Comparison of ENCODE assay signal across 1 cellular context in the genomic region with DNA sequence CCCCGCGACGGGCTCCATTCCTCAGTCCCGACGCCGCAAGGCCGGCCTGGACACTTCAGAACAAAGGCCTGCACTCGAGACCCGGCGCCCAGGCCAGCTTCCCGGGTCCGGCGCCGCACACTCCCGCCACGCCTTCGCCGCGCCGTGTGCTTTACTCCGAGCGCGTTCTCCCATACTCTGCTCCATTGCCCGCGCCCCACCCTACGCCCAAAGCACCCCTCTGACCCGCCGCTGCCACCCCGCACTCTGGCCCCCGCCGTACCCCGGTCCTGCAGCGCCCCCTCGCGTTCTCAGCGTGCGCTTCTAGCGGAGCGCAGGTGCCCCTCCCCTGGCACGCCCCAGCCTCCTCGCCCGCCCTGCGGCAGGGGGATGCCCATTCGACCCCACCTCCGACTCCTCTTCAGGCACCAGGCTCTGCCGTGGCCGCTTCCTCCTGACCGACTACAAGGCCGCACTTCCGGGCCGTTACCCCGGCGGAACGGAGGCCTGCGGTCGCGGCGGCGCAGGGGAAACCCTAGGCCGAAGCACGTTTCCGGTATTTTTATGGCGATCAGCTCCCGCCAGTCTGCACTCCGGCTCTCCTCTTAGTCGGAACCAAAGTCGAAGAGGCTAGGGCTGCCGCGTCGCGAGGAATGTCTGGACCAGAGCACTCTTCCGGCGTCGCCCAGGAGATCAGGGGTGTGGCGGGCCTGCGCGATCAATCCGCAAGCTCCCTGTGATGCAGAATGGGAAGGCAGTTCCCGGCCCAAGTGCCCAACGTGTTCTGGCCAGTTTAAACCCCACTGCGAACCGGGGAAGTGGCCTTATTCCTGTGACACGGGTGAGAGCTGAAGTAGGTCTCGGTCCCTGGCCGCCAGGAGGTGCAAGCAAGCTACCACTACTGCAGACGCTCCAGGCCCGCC.
TF ChIP-seq lines count a peak whose summit lies in the region.

ZBTB45 (minus strand) TSS at position 456 of the 902 bp plus-strand sequence. CDS start 2,137 bp downstream, outside the sequence.

TF ChIP-seq in HEK293, 187 proteins besides CTCF, POLR2A, EP300 and RAD21 (continued from another document and continues in another):
- TF ChIP-seq, protein P1, sequence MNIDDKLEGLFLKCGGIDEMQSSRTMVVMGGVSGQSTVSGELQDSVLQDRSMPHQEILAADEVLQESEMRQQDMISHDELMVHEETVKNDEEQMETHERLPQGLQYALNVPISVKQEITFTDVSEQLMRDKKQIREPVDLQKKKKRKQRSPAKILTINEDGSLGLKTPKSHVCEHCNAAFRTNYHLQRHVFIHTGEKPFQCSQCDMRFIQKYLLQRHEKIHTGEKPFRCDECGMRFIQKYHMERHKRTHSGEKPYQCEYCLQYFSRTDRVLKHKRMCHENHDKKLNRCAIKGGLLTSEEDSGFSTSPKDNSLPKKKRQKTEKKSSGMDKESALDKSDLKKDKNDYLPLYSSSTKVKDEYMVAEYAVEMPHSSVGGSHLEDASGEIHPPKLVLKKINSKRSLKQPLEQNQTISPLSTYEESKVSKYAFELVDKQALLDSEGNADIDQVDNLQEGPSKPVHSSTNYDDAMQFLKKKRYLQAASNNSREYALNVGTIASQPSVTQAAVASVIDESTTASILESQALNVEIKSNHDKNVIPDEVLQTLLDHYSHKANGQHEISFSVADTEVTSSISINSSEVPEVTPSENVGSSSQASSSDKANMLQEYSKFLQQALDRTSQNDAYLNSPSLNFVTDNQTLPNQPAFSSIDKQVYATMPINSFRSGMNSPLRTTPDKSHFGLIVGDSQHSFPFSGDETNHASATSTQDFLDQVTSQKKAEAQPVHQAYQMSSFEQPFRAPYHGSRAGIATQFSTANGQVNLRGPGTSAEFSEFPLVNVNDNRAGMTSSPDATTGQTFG (tag by site-specific recombination; IDR thresholded peaks at IDR 0.05; ENCODE audit: borderline replicate concordance): peak; percentile 15; the same call in 1 of the 2 replicates
- TF ChIP-seq ZNF266 (tag by site-specific recombination; IDR thresholded peaks at IDR 0.05; ENCODE audit: low read depth) (no peak), HOXC10 (CRISPR knock-in tag; IDR thresholded peaks at IDR 0.05) (peak; percentile 100), SCRT2 (tag by site-specific recombination; IDR thresholded peaks at IDR 0.05) (peak; percentile 71), ZNF510 (tag by site-specific recombination; IDR thresholded peaks at IDR 0.05; ENCODE audit: insufficient replicate concordance) (no peak), KLF1 (tag by site-specific recombination; IDR thresholded peaks at IDR 0.05) (peak; percentile 97), GLIS1 (tag by site-specific recombination; IDR thresholded peaks at IDR 0.05) (peak; percentile 65), ZNF776 (tag by site-specific recombination; IDR thresholded peaks at IDR 0.05; ENCODE audit: borderline replicate concordance) (no peak), ZNF398 (tag by site-specific recombination; IDR thresholded peaks at IDR 0.05) (peak; percentile 47; the same call in 1 of the 2 replicates), ZNF701 (tag by site-specific recombination; IDR thresholded peaks at IDR 0.05) (no peak), TSHZ1 (tag by site-specific recombination; IDR thresholded peaks at IDR 0.05; ENCODE audit: borderline replicate concordance) (peak; percentile 64; the same call in 1 of the 2 replicates), ZNF184 (tag by site-specific recombination; IDR thresholded peaks at IDR 0.05) (no peak), ZNF416 (tag by site-specific recombination; IDR thresholded peaks at IDR 0.05) (0 out of 2 replicates have a peak, but pooled peaks have one; percentile 36), ZNF664 (tag by site-specific recombination; IDR thresholded peaks at IDR 0.05) (peak; percentile 67; the same call in 1 of the 2 replicates), ZSCAN23 (tag by site-specific recombination; IDR thresholded peaks at IDR 0.05) (peak; percentile 72), ZBTB21 (tag by site-specific recombination; IDR thresholded peaks at IDR 0.05) (peak; percentile 84), ZBTB1 (tag by site-specific recombination; IDR thresholded peaks at IDR 0.05) (peak; percentile 65; the same call in 1 of the 2 replicates), KLF17 (tag by site-specific recombination; IDR thresholded peaks at IDR 0.05) (peak; percentile 99), ZNF561 (tag by site-specific recombination; IDR thresholded peaks at IDR 0.05; ENCODE audit: borderline replicate concordance) (peak; percentile 97), ZNF549 (tag by site-specific recombination; IDR thresholded peaks at IDR 0.05) (no peak), ZNF677 (tag by site-specific recombination; IDR thresholded peaks at IDR 0.05) (no peak), ZNF335 (tag by site-specific recombination; conservative IDR thresholded peaks at IDR 0.05) (peak; percentile 96), KLF8 (tag by site-specific recombination; IDR thresholded peaks at IDR 0.05) (peak; percentile 100), KLF7 (tag by site-specific recombination; IDR thresholded peaks at IDR 0.05; ENCODE audit: borderline replicate concordance) (peak; percentile 96), ZNF621 (tag by site-specific recombination; IDR thresholded peaks at IDR 0.05) (no peak), ZNF791 (tag by site-specific recombination; IDR thresholded peaks at IDR 0.05) (no peak), ZNF473 (tag by site-specific recombination; IDR thresholded peaks at IDR 0.05) (no peak), ZNF571 (tag by site-specific recombination; IDR thresholded peaks at IDR 0.05) (no peak), ZNF350 (tag by site-specific recombination; IDR thresholded peaks at IDR 0.05) (peak; percentile 19; the same call in 1 of the 2 replicates), ZNF23 (tag by site-specific recombination; IDR thresholded peaks at IDR 0.05; ENCODE audit: borderline replicate concordance) (peak; percentile 53; the same call in 1 of the 2 replicates), ZIC2 (tag by site-specific recombination; IDR thresholded peaks at IDR 0.05) (0 out of 2 replicates have a peak, but pooled peaks have one; percentile 22), ZNF624 (tag by site-specific recombination; IDR thresholded peaks at IDR 0.05) (no peak), ZFP37 (tag by site-specific recombination; IDR thresholded peaks at IDR 0.05) (peak; percentile 98), ZNF18 (tag by site-specific recombination; IDR thresholded peaks at IDR 0.05) (peak; percentile 46), ZNF366 (tag by site-specific recombination; conservative IDR thresholded peaks at IDR 0.05) (peak; percentile 53; the same call in 1 of the 2 replicates), EGR2 (tag by site-specific recombination; IDR thresholded peaks at IDR 0.05; ENCODE audit: low read depth) (peak; percentile 69), ZSCAN5A (tag by site-specific recombination; IDR thresholded peaks at IDR 0.05) (peak; percentile 90; the same call in 1 of the 2 replicates), ZNF391 (tag by site-specific recombination; IDR thresholded peaks at IDR 0.05; ENCODE audit: borderline replicate concordance, low read depth) (peak; percentile 95), ZBTB20 (tag by site-specific recombination; IDR thresholded peaks at IDR 0.05) (peak; percentile 80), SALL2 (tag by site-specific recombination; IDR thresholded peaks at IDR 0.05; ENCODE audit: borderline replicate concordance) (no peak; the same call in 1 of the 2 replicates), ZFP41 (tag by site-specific recombination; IDR thresholded peaks at IDR 0.05; ENCODE audit: borderline replicate concordance) (no peak), ZNF2 (tag by site-specific recombination; IDR thresholded peaks at IDR 0.05) (peak; percentile 99), ZNF404 (tag by site-specific recombination; IDR thresholded peaks at IDR 0.05) (no peak), ZNF112 (tag by site-specific recombination; IDR thresholded peaks at IDR 0.05) (no peak), PRDM1 (tag by site-specific recombination; IDR thresholded peaks at IDR 0.05) (no peak), GFI1B (tag by site-specific recombination; IDR thresholded peaks at IDR 0.05) (peak; percentile 9; the same call in 1 of the 2 replicates)
- TF ChIP-seq, protein P2, sequence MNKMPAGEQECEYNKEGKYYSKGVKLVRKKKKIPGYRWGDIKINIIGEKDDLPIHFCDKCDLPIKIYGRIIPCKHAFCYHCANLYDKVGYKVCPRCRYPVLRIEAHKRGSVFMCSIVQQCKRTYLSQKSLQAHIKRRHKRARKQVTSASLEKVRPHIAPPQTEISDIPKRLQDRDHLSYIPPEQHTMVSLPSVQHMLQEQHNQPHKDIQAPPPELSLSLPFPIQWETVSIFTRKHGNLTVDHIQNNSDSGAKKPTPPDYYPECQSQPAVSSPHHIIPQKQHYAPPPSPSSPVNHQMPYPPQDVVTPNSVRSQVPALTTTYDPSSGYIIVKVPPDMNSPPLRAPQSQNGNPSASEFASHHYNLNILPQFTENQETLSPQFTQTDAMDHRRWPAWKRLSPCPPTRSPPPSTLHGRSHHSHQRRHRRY (tag by site-specific recombination; IDR thresholded peaks at IDR 0.05): peak; percentile 68; the same call in 1 of the 2 replicates
- TF ChIP-seq, protein P3, sequence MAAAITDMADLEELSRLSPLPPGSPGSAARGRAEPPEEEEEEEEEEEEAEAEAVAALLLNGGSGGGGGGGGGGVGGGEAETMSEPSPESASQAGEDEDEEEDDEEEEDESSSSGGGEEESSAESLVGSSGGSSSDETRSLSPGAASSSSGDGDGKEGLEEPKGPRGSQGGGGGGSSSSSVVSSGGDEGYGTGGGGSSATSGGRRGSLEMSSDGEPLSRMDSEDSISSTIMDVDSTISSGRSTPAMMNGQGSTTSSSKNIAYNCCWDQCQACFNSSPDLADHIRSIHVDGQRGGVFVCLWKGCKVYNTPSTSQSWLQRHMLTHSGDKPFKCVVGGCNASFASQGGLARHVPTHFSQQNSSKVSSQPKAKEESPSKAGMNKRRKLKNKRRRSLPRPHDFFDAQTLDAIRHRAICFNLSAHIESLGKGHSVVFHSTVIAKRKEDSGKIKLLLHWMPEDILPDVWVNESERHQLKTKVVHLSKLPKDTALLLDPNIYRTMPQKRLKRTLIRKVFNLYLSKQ (tag by site-specific recombination; IDR thresholded peaks at IDR 0.05; ENCODE audit: borderline replicate concordance): 0 out of 2 replicates have a peak, but pooled peaks have one; percentile 2
